28 cellular contexts compared by ENCODE assay signal in the genomic region with DNA sequence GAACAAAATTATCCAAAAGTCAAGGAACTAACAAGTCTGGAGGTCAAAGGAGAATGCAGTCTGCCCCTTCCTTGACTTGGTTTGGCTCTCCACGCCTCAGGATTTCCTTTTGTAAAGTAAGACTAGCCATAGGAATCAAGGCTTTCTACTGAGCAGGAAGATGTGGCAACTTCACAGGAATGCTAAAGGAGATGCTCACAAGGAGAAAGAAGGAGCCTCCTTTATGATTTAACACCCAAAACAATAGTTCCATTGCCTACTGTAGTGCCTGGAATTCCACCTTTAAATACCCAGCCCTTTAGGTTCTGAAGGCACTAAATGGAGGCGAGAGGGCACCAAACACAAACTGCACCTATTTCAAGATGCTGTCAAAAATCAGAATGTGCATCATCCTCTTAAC.
"Had no signal": no experiment of that assay in that cellular context is flagged by ENCODE, and none has a peak within 500 bp of the region (broad histone marks: within the 10 kb centered on the region; RNA-seq: fewer than 3 reads in every experiment).

No MANE protein-coding gene starts in this region.

- H3K27me3 ChIP-seq: dorsolateral prefrontal cortex, gastroesophageal sphincter, pancreas, sigmoid colon, upper lobe of left lung, vagina had no signal

- H3K27me3 Mint-ChIP-seq: activated CD8-positive, alpha-beta T cell treated with anti-CD3 and anti-CD28 coated beads for 36 hours; activated T-helper 17 cell treated with anti-CD3 and anti-CD28 coated beads, Interleukin-2, amount 50 U/mL, for 72 hours; central memory CD8-positive, alpha-beta T cell; naive B cell; stimulated activated naive CD8-positive, alpha-beta T cell treated with anti-CD3 and anti-CD28 coated beads, Interleukin-15, amount 100 ng/mL, for 72 hours had no signal

- H3K9me3 ChIP-seq: gastroesophageal sphincter, pancreas, psoas muscle, sigmoid colon, upper lobe of left lung, vagina had no signal

- H3K36me3 ChIP-seq: gastroesophageal sphincter, pancreas, sigmoid colon, upper lobe of left lung, vagina had no signal

- H3K4me3 Mint-ChIP-seq: activated CD8-positive, alpha-beta T cell treated with anti-CD3 and anti-CD28 coated beads for 36 hours; activated T-cell treated with anti-CD3 and anti-CD28 coated beads, Interleukin-2, amount 50 U/mL, for 4 hours; activated T-helper 17 cell treated with anti-CD3 and anti-CD28 coated beads, Interleukin-2, amount 50 U/mL, for 72 hours; central memory CD8-positive, alpha-beta T cell; mesothelial cell of epicardium; stimulated activated effector memory CD8-positive, alpha-beta T cell treated with anti-CD3 and anti-CD28 coated beads, Interleukin-12 subunit alpha, Interleukin-12 subunit beta, amount 100 ng/mL, for 72 hours; stimulated activated naive CD8-positive, alpha-beta T cell treated with anti-CD3 and anti-CD28 coated beads, Interleukin-15, amount 100 ng/mL, for 72 hours had no signal

- H3K36me3 Mint-ChIP-seq: activated naive CD4-positive, alpha-beta T cell treated with anti-CD3 and anti-CD28 coated beads, Interleukin-2, amount 50 U/mL, for 72 hours; mesothelial cell of epicardium; naive B cell; stimulated activated effector memory CD8-positive, alpha-beta T cell treated with anti-CD3 and anti-CD28 coated beads, Interleukin-12 subunit alpha, Interleukin-12 subunit beta, amount 100 ng/mL, for 72 hours had no signal

- ATAC-seq: activated CD8-positive, alpha-beta T cell treated with anti-CD3 and anti-CD28 coated beads for 36 hours; activated naive CD4-positive, alpha-beta T cell treated with anti-CD3 and anti-CD28 coated beads, Interleukin-2, amount 50 U/mL, for 72 hours; activated T-cell treated with anti-CD3 and anti-CD28 coated beads, Interleukin-2, amount 50 U/mL, for 4 hours; activated T-helper 17 cell treated with anti-CD3 and anti-CD28 coated beads, Interleukin-2, amount 50 U/mL, for 72 hours; gastroesophageal sphincter; left ventricle myocardium superior; pancreas; psoas muscle; stimulated activated effector memory CD8-positive, alpha-beta T cell treated with anti-CD3 and anti-CD28 coated beads, Interleukin-12 subunit alpha, Interleukin-12 subunit beta, amount 100 ng/mL, for 72 hours; stimulated activated naive CD8-positive, alpha-beta T cell treated with anti-CD3 and anti-CD28 coated beads, Interleukin-15, amount 100 ng/mL, for 72 hours had no signal

- H3K9me3 Mint-ChIP-seq: activated CD8-positive, alpha-beta T cell treated with anti-CD3 and anti-CD28 coated beads for 36 hours; activated naive CD4-positive, alpha-beta T cell treated with anti-CD3 and anti-CD28 coated beads, Interleukin-2, amount 50 U/mL, for 72 hours; activated T-cell treated with anti-CD3 and anti-CD28 coated beads, Interleukin-2, amount 50 U/mL, for 4 hours; activated T-helper 17 cell treated with anti-CD3 and anti-CD28 coated beads, Interleukin-2, amount 50 U/mL, for 72 hours; central memory CD8-positive, alpha-beta T cell; stimulated activated effector memory CD8-positive, alpha-beta T cell treated with anti-CD3 and anti-CD28 coated beads, Interleukin-12 subunit alpha, Interleukin-12 subunit beta, amount 100 ng/mL, for 72 hours; stimulated activated naive CD8-positive, alpha-beta T cell treated with anti-CD3 and anti-CD28 coated beads, Interleukin-15, amount 100 ng/mL, for 72 hours had no signal

- H3K27ac ChIP-seq: gastroesophageal sphincter, pancreas, sigmoid colon, upper lobe of left lung, vagina, VCaP had no signal

- H3K4me3 ChIP-seq: dorsolateral prefrontal cortex, gastroesophageal sphincter, pancreas, psoas muscle, sigmoid colon, upper lobe of left lung, vagina had no signal

- H3K4me1 Mint-ChIP-seq: activated T-helper 17 cell treated with anti-CD3 and anti-CD28 coated beads, Interleukin-2, amount 50 U/mL, for 72 hours; central memory CD8-positive, alpha-beta T cell; naive B cell; stimulated activated effector memory CD8-positive, alpha-beta T cell treated with anti-CD3 and anti-CD28 coated beads, Interleukin-12 subunit alpha, Interleukin-12 subunit beta, amount 100 ng/mL, for 72 hours; stimulated activated naive CD8-positive, alpha-beta T cell treated with anti-CD3 and anti-CD28 coated beads, Interleukin-15, amount 100 ng/mL, for 72 hours had no signal

- H3K27ac Mint-ChIP-seq: activated CD8-positive, alpha-beta T cell treated with anti-CD3 and anti-CD28 coated beads for 36 hours; activated naive CD4-positive, alpha-beta T cell treated with anti-CD3 and anti-CD28 coated beads, Interleukin-2, amount 50 U/mL, for 72 hours; activated T-helper 17 cell treated with anti-CD3 and anti-CD28 coated beads, Interleukin-2, amount 50 U/mL, for 72 hours; mesothelial cell of epicardium; naive B cell; stimulated activated effector memory CD8-positive, alpha-beta T cell treated with anti-CD3 and anti-CD28 coated beads, Interleukin-12 subunit alpha, Interleukin-12 subunit beta, amount 100 ng/mL, for 72 hours; stimulated activated naive CD8-positive, alpha-beta T cell treated with anti-CD3 and anti-CD28 coated beads, Interleukin-15, amount 100 ng/mL, for 72 hours had no signal

- DNase-seq: activated CD4-positive, alpha-beta T cell treated with anti-CD3 and anti-CD28 coated beads, Interleukin-2, amount 50 U/mL, for 1 hour; activated CD4-positive, CD25-positive, alpha-beta regulatory T cell treated with anti-CD3 and anti-CD28 coated beads, Interleukin-2, amount 50 U/mL, for 72 hours; activated CD8-positive, alpha-beta T cell treated with anti-CD3 and anti-CD28 coated beads for 36 hours; activated gamma-delta T cell treated with Interleukin-2 at 50 U/mL for 16 hours; activated T-cell treated with anti-CD3 and anti-CD28 coated beads, Interleukin-2, amount 50 U/mL, for 4 hours; dorsolateral prefrontal cortex; effector memory CD4-positive, alpha-beta T cell; head of caudate nucleus; hippocampal formation; left ventricle myocardium superior; naive B cell; nucleus accumbens; pancreas; psoas muscle; sigmoid colon; stimulated activated CD4-positive, alpha-beta T cell treated with anti-CD3 and anti-CD28 coated beads, Interleukin-4, amount 100 ng/mL, for 24 hours; stimulated activated naive CD8-positive, alpha-beta T cell treated with anti-CD3 and anti-CD28 coated beads, Interleukin-15, amount 100 ng/mL, for 72 hours; substantia nigra; T-helper 9 cell; upper lobe of left lung had no signal

- H3K4me1 ChIP-seq: pancreas, upper lobe of left lung had no signal
